1 cellular context compared by ENCODE assay signal in genomic region chr3:112089956-112090898, GRCh38.
TF ChIP-seq lines count a peak whose summit lies in the region.

No MANE protein-coding gene starts in this region.

TF ChIP-seq in K562, 482 proteins besides CTCF, POLR2A, EP300 and RAD21 (continued from another document):
- no peak for TF ChIP-seq E2F8 (IDR thresholded peaks at IDR 0.05; ENCODE audit: low read depth, partially characterized antibody)
